In genomic region chr22:29782061-29782845, GRCh38 we compare ENCODE assay signal across 10 cellular contexts. TPM values are rescaled to one million over a fixed set of nuclear protein-coding genes. Genes with fewer than 3 reads are reported as not detected.
DNase-seq lines count a peak whose midpoint lies in the region; ATAC-seq and TF ChIP-seq lines count a peak whose summit lies in the region.
"Had no signal": no experiment of that assay in that cellular context is flagged by ENCODE, and none has a peak within 500 bp of the region (broad histone marks: within the 10 kb centered on the region; RNA-seq: fewer than 3 reads in every experiment).

No MANE protein-coding gene starts in this region.

- TF ChIP-seq CTCF in Caco-2 (IDR thresholded peaks at IDR 0.05; ENCODE audit: insufficient read depth in 1 of 2, low read depth in 1 of 2, low read length in 1 of 2, severe bottlenecking in 1 of 2, unreplicated experiment in 1 of 2) (no peak), hepatocyte (IDR thresholded peaks at IDR 0.05; ENCODE audit: poor library complexity) (no peak), sigmoid colon (IDR thresholded peaks at IDR 0.05) (no peak)

- no peak overlapping the region for H2AFZ ChIP-seq in hepatocyte

- POLR2A ChIA-PET in Caco-2 (lab: Charles Lee) = interaction anchor here (0.6 kb wide), 1 partner anchor 19 kb away, joined by 3 read pairs; no protein-coding TSS in a partner anchor
- POLR2A ChIA-PET in CD4-positive, alpha-beta memory T cell (lab: Charles Lee; ENCODE audit: partially characterized antibody) = no interaction called here

- no peaks in the 10 kb centered on the region for H3K27me3 ChIP-seq in Caco-2 (replicated peaks; ENCODE audit: control insufficient read depth, insufficient read depth, low read length)
- no peaks in the 10 kb centered on the region for H3K27me3 ChIP-seq in hepatocyte
- H3K27me3 ChIP-seq in sigmoid colon = no peaks in the 10 kb centered on the region
- no peaks in the 10 kb centered on the region for H3K27me3 ChIP-seq in CD4-positive, alpha-beta memory T cell (ENCODE audit: insufficient read depth, low read length)

- no peaks in the 10 kb centered on the region for H3K79me2 ChIP-seq in hepatocyte

- no peaks in the 10 kb centered on the region for H3K36me3 Mint-ChIP-seq in Caco-2 (ENCODE audit: insufficient read depth, unreplicated experiment)
- peaks cover 0 to 1% of the 10 kb centered on the region in 2 donors for H3K36me3 Mint-ChIP-seq in CD4-positive, alpha-beta memory T cell
- H3K36me3 Mint-ChIP-seq in activated naive CD4-positive, alpha-beta T cell treated with anti-CD3 and anti-CD28 coated beads, Interleukin-2, amount 50 U/mL, for 72 hours = no peaks in the 10 kb centered on the region

- DNase-seq in Caco-2 (no peak), T47D (ENCODE audit: low read depth in 1 of 2, low spot score in 1 of 2) (peak; percentile 59 to 60), hepatocyte (ENCODE audit: low spot score) (peak; percentile 42), sigmoid colon (no peak)
- DNase-seq in CD4-positive, alpha-beta memory T cell = no peak
- no peak for DNase-seq in activated naive CD4-positive, alpha-beta T cell treated with anti-CD3 and anti-CD28 coated beads, Interleukin-2, amount 50 U/mL, for 72 hours (ENCODE audit: low spot score in 2 of 2)
- DNase-seq: CD8-positive, alpha-beta T cell; SHP77 treated with DMSO at 0.1 percent for 48 hours had no signal

- WGBS in hepatocyte (ENCODE audit: low lambda C conversion rate, missing lambda C conversion rate) = 93% methylated on average over 7 of the region's 7 CpGs
- WGBS in sigmoid colon, 2 donors = 36 to 68% methylated on average over 7 of the region's 7 CpGs

- intact Hi-C loops in Caco-2 (cut with micrococcal nuclease; ENCODE audit: unreplicated experiment) (no loop called here), sigmoid colon (cut with DNase I) (no loop called here)
- intact Hi-C loops in CD4-positive, alpha-beta memory T cell (cut with micrococcal nuclease) = no loop called here

- CTCF ChIA-PET in Caco-2 (lab: Charles Lee) = interaction anchor here (1.0 kb wide), 1 partner anchor 223 kb away, joined by 3 read pairs; no protein-coding TSS in a partner anchor
- CTCF ChIA-PET in CD4-positive, alpha-beta memory T cell (lab: Charles Lee; ENCODE audit: partially characterized antibody) = no interaction called here

- no peaks in the 10 kb centered on the region for H4K20me1 ChIP-seq in hepatocyte (ENCODE audit: insufficient read depth, poor library complexity, severe bottlenecking)

- H3K9me3 Mint-ChIP-seq in Caco-2 (ENCODE audit: unreplicated experiment) = no peaks in the 10 kb centered on the region
- no peaks in the 10 kb centered on the region for H3K9me3 Mint-ChIP-seq in CD4-positive, alpha-beta memory T cell
- H3K9me3 Mint-ChIP-seq in activated naive CD4-positive, alpha-beta T cell treated with anti-CD3 and anti-CD28 coated beads, Interleukin-2, amount 50 U/mL, for 72 hours = no peaks in the 10 kb centered on the region
- H3K9me3 Mint-ChIP-seq: CD8-positive, alpha-beta T cell had no signal

- no peak overlapping the region for H3K4me3 Mint-ChIP-seq in Caco-2 (ENCODE audit: unreplicated experiment)
- no peak overlapping the region for H3K4me3 Mint-ChIP-seq in CD4-positive, alpha-beta memory T cell
- H3K4me3 Mint-ChIP-seq: CD8-positive, alpha-beta T cell had no signal

- peak overlapping the region; percentile 53 for H3K27ac Mint-ChIP-seq in Caco-2 (ENCODE audit: unreplicated experiment)
- no peak overlapping the region for H3K27ac Mint-ChIP-seq in CD4-positive, alpha-beta memory T cell
- no peak overlapping the region for H3K27ac Mint-ChIP-seq in activated naive CD4-positive, alpha-beta T cell treated with anti-CD3 and anti-CD28 coated beads, Interleukin-2, amount 50 U/mL, for 72 hours
- H3K27ac Mint-ChIP-seq: CD8-positive, alpha-beta T cell had no signal

- no peak overlapping the region for H3K4me2 ChIP-seq in hepatocyte

- TF ChIP-seq POLR2A in sigmoid colon (IDR thresholded peaks at IDR 0.05) = no peak

- ATAC-seq in GM21390 (IDR thresholded peaks at IDR 0.05; ENCODE audit: unreplicated experiment) (no peak), GM21360 (IDR thresholded peaks at IDR 0.05; ENCODE audit: unreplicated experiment) (no peak)
- no peak for ATAC-seq in activated naive CD4-positive, alpha-beta T cell treated with anti-CD3 and anti-CD28 coated beads, Interleukin-2, amount 50 U/mL, for 72 hours
- ATAC-seq: CD8-positive, alpha-beta T cell had no signal

- H3K9me2 ChIP-seq in hepatocyte (replicated peaks; ENCODE audit: insufficient read depth) = no peaks in the 10 kb centered on the region

- H3K9me3 ChIP-seq in Caco-2 = no peaks in the 10 kb centered on the region
- H3K9me3 ChIP-seq in hepatocyte (ENCODE audit: low read depth) = no peaks in the 10 kb centered on the region
- H3K9me3 ChIP-seq in sigmoid colon = no peaks in the 10 kb centered on the region
- H3K9me3 ChIP-seq in CD4-positive, alpha-beta memory T cell (ENCODE audit: control insufficient read depth in 1 of 2, low read length in 2 of 2) = no peaks in the 10 kb centered on the region

- peak overlapping the region; percentile 52 for H3K27ac ChIP-seq in hepatocyte
- H3K27ac ChIP-seq in sigmoid colon = peak overlapping the region; percentile 14 to 48 (median 31)
- H3K27ac ChIP-seq in CD4-positive, alpha-beta memory T cell (ENCODE audit: low read depth, low read length) = no peak overlapping the region

- TF ChIP-seq EP300 in sigmoid colon (IDR thresholded peaks at IDR 0.05) = no peak

- no peaks in the 10 kb centered on the region for H3K27me3 Mint-ChIP-seq in Caco-2 (ENCODE audit: insufficient read depth, unreplicated experiment)
- no peaks in the 10 kb centered on the region for H3K27me3 Mint-ChIP-seq in CD4-positive, alpha-beta memory T cell

- in situ Hi-C loops in T47D (cut with HindIII; ENCODE audit: low pct_unique_long_range_greater_than_20kb, low sequenced_read_pairs) = no loop called here

- H3K4me1 ChIP-seq in Caco-2 = peaks cover 44% of the 10 kb centered on the region
- peaks cover 21% of the 10 kb centered on the region for H3K4me1 ChIP-seq in hepatocyte (ENCODE audit: insufficient read depth)
- peaks cover 0 to 39% (median 24%) of the 10 kb centered on the region in 4 donors for H3K4me1 ChIP-seq in sigmoid colon
- H3K4me1 ChIP-seq in CD4-positive, alpha-beta memory T cell (ENCODE audit: insufficient read depth, low read length) = no peaks in the 10 kb centered on the region

- BruUV-seq in Caco-2 (replicated peaks; lab: Mats Ljungman, UMichigan) = no TSS peak

- H3K4me1 Mint-ChIP-seq in Caco-2 (ENCODE audit: low read depth, unreplicated experiment) = peaks cover 26% of the 10 kb centered on the region
- no peaks in the 10 kb centered on the region for H3K4me1 Mint-ChIP-seq in CD4-positive, alpha-beta memory T cell

- no peaks in the 10 kb centered on the region for H3K36me3 ChIP-seq in Caco-2 (ENCODE audit: control insufficient read depth, insufficient read depth, low read length)
- H3K36me3 ChIP-seq in hepatocyte (replicated peaks; ENCODE audit: insufficient read depth, low read depth) = no peaks in the 10 kb centered on the region
- H3K36me3 ChIP-seq in sigmoid colon = no peaks in the 10 kb centered on the region
- no peaks in the 10 kb centered on the region for H3K36me3 ChIP-seq in CD4-positive, alpha-beta memory T cell (ENCODE audit: insufficient read depth, low read length)

- H3K4me3 ChIP-seq in Caco-2 (ENCODE audit: low read depth, low read length) (no peak overlapping the region), hepatocyte (no peak overlapping the region), sigmoid colon (no peak overlapping the region)
- H3K4me3 ChIP-seq in CD4-positive, alpha-beta memory T cell (ENCODE audit: low read length in 2 of 2) = no peak overlapping the region

RNA-seq across cellular contexts. Expression of gene UQCR10, which starts 15.1 kb away (rescaled TPM):
- total RNA-seq in Caco-2 (2022) = 147 and 148 TPM in 2 replicates
- 120 and 122 TPM in 2 replicates for total RNA-seq in hepatocyte
- 387 and 414 TPM in 2 replicates for polyA plus RNA-seq in hepatocyte
- total RNA-seq in sigmoid colon = 10 to 100 TPM; 37.9 to 84.5 (median 60.0) TPM
- polyA plus RNA-seq in sigmoid colon = 100 to 1,000 TPM; 241 to 555 (median 462) TPM
- 10 to 100 TPM; 47.6 to 53.2 TPM for total RNA-seq in CD4-positive, alpha-beta memory T cell
- 100 to 1,000 TPM; 271 to 332 TPM for polyA plus RNA-seq in CD4-positive, alpha-beta memory T cell
- 100 to 1,000 TPM in 1 of 2 donors, 10 to 100 TPM in 1; 72.2 to 107 TPM for total RNA-seq in activated naive CD4-positive, alpha-beta T cell treated with anti-CD3 and anti-CD28 coated beads, Interleukin-2, amount 50 U/mL, for 72 hours

RNA-seq across cellular contexts. Expression of gene ZMAT5, which starts 15.4 kb away (rescaled TPM):
- total RNA-seq in Caco-2 (2022) (13.0 and 19.7 TPM in 2 replicates), hepatocyte (18.2 and 25.7 TPM in 2 replicates), sigmoid colon (10 to 100 TPM; 24.6 to 33.7 (median 30.4) TPM)
- polyA plus RNA-seq in hepatocyte (29.0 and 38.5 TPM in 2 replicates), sigmoid colon (10 to 100 TPM; 13.2 to 16.1 (median 15.5) TPM)
- total RNA-seq in CD4-positive, alpha-beta memory T cell = 10 to 100 TPM; 16.3 to 20.4 TPM
- polyA plus RNA-seq in CD4-positive, alpha-beta memory T cell = 10 to 100 TPM; 42.2 to 67.7 TPM
- 10 to 100 TPM; 16.3 to 18.6 TPM for total RNA-seq in activated naive CD4-positive, alpha-beta T cell treated with anti-CD3 and anti-CD28 coated beads, Interleukin-2, amount 50 U/mL, for 72 hours

RNA-seq across cellular contexts. Expression of gene ASCC2, which starts 55.8 kb away (rescaled TPM):
- 61.4 and 68.8 TPM in 2 replicates for total RNA-seq in Caco-2 (2022)
- 25.9 and 26.2 TPM in 2 replicates for total RNA-seq in hepatocyte
- 54.2 and 54.8 TPM in 2 replicates for polyA plus RNA-seq in hepatocyte
- total RNA-seq in sigmoid colon = 10 to 100 TPM; 15.0 to 37.7 (median 20.5) TPM
- polyA plus RNA-seq in sigmoid colon = 10 to 100 TPM; 47.4 to 51.0 (median 48.0) TPM
- 10 to 100 TPM; 82.3 to 88.7 TPM for total RNA-seq in CD4-positive, alpha-beta memory T cell
- 10 to 100 TPM; 21.4 to 67.8 TPM for polyA plus RNA-seq in CD4-positive, alpha-beta memory T cell
- total RNA-seq in activated naive CD4-positive, alpha-beta T cell treated with anti-CD3 and anti-CD28 coated beads, Interleukin-2, amount 50 U/mL, for 72 hours = 10 to 100 TPM; 55.0 to 73.2 TPM

Comparison
In these comparisons a context has a peak if more than half of its experiments do, and no peak if none do; other contexts are left out.
1. DNase-seq: peak in T47D (2 of 2) and hepatocyte (single experiment); none in Caco-2 (0 of 2), sigmoid colon (single experiment), CD4-positive, alpha-beta memory T cell (0 of 5) and activated naive CD4-positive, alpha-beta T cell treated with anti-CD3 and anti-CD28 coated beads, Interleukin-2, amount 50 U/mL, for 72 hours (0 of 2).